Comparison of ENCODE assay signal across 1 cellular context in the genomic region with DNA sequence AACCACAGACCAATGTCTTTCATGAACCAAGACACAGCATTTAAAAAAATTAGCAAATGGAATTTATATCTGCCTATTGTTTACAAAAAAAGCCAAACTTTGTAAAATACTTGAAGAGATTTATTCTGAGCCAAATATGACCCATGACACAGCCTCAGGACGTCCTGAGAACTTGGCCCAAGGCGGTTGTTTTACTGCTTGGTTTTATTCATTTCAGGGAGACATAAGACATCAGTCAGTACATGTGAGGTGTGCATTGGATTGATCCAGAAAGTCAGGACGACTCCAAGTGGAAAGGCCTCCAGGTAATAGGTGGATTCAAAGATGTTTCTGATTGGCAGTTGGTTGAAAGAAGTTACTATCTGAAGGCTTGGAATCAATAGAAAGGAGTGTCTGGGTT.
TF ChIP-seq lines count a peak whose summit lies in the region.

No MANE protein-coding gene starts in this region.

TF ChIP-seq in GM12878, 131 proteins besides CTCF, POLR2A, EP300 and RAD21:
- TF ChIP-seq, protein P1, sequence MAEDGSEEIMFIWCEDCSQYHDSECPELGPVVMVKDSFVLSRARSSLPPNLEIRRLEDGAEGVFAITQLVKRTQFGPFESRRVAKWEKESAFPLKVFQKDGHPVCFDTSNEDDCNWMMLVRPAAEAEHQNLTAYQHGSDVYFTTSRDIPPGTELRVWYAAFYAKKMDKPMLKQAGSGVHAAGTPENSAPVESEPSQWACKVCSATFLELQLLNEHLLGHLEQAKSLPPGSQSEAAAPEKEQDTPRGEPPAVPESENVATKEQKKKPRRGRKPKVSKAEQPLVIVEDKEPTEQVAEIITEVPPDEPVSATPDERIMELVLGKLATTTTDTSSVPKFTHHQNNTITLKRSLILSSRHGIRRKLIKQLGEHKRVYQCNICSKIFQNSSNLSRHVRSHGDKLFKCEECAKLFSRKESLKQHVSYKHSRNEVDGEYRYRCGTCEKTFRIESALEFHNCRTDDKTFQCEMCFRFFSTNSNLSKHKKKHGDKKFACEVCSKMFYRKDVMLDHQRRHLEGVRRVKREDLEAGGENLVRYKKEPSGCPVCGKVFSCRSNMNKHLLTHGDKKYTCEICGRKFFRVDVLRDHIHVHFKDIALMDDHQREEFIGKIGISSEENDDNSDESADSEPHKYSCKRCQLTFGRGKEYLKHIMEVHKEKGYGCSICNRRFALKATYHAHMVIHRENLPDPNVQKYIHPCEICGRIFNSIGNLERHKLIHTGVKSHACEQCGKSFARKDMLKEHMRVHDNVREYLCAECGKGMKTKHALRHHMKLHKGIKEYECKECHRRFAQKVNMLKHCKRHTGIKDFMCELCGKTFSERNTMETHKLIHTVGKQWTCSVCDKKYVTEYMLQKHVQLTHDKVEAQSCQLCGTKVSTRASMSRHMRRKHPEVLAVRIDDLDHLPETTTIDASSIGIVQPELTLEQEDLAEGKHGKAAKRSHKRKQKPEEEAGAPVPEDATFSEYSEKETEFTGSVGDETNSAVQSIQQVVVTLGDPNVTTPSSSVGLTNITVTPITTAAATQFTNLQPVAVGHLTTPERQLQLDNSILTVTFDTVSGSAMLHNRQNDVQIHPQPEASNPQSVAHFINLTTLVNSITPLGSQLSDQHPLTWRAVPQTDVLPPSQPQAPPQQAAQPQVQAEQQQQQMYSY (CRISPR knock-in tag; IDR thresholded peaks at IDR 0.05): no peak
- TF ChIP-seq, protein P2, sequence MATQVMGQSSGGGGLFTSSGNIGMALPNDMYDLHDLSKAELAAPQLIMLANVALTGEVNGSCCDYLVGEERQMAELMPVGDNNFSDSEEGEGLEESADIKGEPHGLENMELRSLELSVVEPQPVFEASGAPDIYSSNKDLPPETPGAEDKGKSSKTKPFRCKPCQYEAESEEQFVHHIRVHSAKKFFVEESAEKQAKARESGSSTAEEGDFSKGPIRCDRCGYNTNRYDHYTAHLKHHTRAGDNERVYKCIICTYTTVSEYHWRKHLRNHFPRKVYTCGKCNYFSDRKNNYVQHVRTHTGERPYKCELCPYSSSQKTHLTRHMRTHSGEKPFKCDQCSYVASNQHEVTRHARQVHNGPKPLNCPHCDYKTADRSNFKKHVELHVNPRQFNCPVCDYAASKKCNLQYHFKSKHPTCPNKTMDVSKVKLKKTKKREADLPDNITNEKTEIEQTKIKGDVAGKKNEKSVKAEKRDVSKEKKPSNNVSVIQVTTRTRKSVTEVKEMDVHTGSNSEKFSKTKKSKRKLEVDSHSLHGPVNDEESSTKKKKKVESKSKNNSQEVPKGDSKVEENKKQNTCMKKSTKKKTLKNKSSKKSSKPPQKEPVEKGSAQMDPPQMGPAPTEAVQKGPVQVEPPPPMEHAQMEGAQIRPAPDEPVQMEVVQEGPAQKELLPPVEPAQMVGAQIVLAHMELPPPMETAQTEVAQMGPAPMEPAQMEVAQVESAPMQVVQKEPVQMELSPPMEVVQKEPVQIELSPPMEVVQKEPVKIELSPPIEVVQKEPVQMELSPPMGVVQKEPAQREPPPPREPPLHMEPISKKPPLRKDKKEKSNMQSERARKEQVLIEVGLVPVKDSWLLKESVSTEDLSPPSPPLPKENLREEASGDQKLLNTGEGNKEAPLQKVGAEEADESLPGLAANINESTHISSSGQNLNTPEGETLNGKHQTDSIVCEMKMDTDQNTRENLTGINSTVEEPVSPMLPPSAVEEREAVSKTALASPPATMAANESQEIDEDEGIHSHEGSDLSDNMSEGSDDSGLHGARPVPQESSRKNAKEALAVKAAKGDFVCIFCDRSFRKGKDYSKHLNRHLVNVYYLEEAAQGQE (IDR thresholded peaks at IDR 0.05; ENCODE audit: low read depth, low read length): no peak
- no peak for TF ChIP-seq BRCA1 (IDR thresholded peaks at IDR 0.05; ENCODE audit: low read depth, low read length)
- no peak for TF ChIP-seq ZNF274 (IDR thresholded peaks at IDR 0.05; ENCODE audit: insufficient read depth, insufficient read length)
- no peak for TF ChIP-seq PML (IDR thresholded peaks at IDR 0.05; ENCODE audit: low read length)
- TF ChIP-seq SPI1 (IDR thresholded peaks at IDR 0.05; ENCODE audit: borderline replicate concordance, insufficient read depth, low read depth, low read length): no peak
